ENCODE assay signal across 1 cellular context in the genomic region with DNA sequence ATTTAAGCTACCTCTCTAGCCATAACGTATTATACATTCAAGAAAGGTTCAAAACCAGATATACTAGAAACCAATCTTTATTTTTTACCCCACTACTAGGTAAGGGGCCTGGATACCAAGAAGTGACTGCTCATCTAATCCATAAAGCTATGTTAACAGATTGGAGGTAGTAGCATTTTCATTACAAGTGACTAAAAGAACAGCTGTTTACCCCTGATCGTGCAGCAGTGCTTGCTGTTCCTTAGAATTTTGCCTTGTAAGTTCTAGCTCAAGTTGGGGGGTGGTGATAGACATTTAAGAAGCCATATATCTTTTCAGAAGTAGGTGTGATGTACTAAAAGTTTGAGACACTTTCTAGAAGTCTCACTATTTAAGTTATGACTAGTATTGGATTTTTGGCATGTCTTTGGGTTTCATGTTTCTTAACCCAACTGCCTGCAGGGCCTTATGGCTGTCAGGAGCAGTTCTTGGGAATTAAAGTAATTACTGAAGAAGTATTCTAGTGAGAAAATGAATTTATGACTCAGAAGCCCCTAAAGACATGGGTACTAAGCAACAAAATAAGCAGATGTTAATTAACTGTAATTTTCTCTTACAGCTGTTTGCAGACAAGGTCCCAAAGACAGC.
A peak's percentile ranks its signal among the peaks of the same experiment; 100 is the strongest.
TF ChIP-seq lines count a peak whose summit lies in the region.

No MANE protein-coding gene starts in this region.

TF ChIP-seq in K562, 482 proteins besides CTCF, POLR2A, EP300 and RAD21:
- TF ChIP-seq GTF2F1 (IDR thresholded peaks at IDR 0.05; ENCODE audit: low read depth, low read length) = no peak
- TF ChIP-seq ZNF57 (CRISPR knock-in tag; IDR thresholded peaks at IDR 0.05) = no peak
- peak; percentile 50 for TF ChIP-seq DACH1 (IDR thresholded peaks at IDR 0.05; ENCODE audit: partially characterized antibody)
- no peak for TF ChIP-seq SP1 (CRISPR knock-in tag; IDR thresholded peaks at IDR 0.05)
- TF ChIP-seq, protein P1, sequence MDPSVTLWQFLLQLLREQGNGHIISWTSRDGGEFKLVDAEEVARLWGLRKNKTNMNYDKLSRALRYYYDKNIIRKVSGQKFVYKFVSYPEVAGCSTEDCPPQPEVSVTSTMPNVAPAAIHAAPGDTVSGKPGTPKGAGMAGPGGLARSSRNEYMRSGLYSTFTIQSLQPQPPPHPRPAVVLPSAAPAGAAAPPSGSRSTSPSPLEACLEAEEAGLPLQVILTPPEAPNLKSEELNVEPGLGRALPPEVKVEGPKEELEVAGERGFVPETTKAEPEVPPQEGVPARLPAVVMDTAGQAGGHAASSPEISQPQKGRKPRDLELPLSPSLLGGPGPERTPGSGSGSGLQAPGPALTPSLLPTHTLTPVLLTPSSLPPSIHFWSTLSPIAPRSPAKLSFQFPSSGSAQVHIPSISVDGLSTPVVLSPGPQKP (CRISPR knock-in tag; IDR thresholded peaks at IDR 0.05) = no peak
- no peak for TF ChIP-seq ZNF12 (CRISPR knock-in tag; IDR thresholded peaks at IDR 0.05)
- TF ChIP-seq, protein P2, sequence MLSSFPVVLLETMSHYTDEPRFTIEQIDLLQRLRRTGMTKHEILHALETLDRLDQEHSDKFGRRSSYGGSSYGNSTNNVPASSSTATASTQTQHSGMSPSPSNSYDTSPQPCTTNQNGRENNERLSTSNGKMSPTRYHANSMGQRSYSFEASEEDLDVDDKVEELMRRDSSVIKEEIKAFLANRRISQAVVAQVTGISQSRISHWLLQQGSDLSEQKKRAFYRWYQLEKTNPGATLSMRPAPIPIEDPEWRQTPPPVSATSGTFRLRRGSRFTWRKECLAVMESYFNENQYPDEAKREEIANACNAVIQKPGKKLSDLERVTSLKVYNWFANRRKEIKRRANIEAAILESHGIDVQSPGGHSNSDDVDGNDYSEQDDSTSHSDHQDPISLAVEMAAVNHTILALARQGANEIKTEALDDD (IDR thresholded peaks at IDR 0.05) = peak; percentile 55
- no peak for TF ChIP-seq FIP1L1 (IDR thresholded peaks at IDR 0.05; ENCODE audit: low read depth, low read length, poor library complexity, severe bottlenecking)
- TF ChIP-seq, protein P3, sequence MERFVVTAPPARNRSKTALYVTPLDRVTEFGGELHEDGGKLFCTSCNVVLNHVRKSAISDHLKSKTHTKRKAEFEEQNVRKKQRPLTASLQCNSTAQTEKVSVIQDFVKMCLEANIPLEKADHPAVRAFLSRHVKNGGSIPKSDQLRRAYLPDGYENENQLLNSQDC (CRISPR knock-in tag; IDR thresholded peaks at IDR 0.05) = no peak
- no peak for TF ChIP-seq NEUROD1 (IDR thresholded peaks at IDR 0.05; ENCODE audit: borderline replicate concordance, low read depth, low read length, partially characterized antibody)
- TF ChIP-seq CHD4 (IDR thresholded peaks at IDR 0.05; ENCODE audit: insufficient read depth, insufficient replicate concordance, low read depth, low read length, poor library complexity, severe bottlenecking) = no peak
- TF ChIP-seq POLR3G (IDR thresholded peaks at IDR 0.05; ENCODE audit: extremely low read depth, insufficient read length, insufficient replicate concordance) = no peak
- TF ChIP-seq BRD4 (IDR thresholded peaks at IDR 0.05) = no peak
